In genomic region chr9:27371382-27371781, GRCh38 we compare ENCODE assay signal across 16 cellular contexts.
DNase-seq lines count a peak whose midpoint lies in the region; ATAC-seq and TF ChIP-seq lines count a peak whose summit lies in the region.
"Had no signal": no experiment of that assay in that cellular context is flagged by ENCODE, and none has a peak within 500 bp of the region (broad histone marks: within the 10 kb centered on the region; RNA-seq: fewer than 3 reads in every experiment).

No MANE protein-coding gene starts in this region.

- H3K9me2 ChIP-seq in GM23338 (ENCODE audit: insufficient read depth) (peaks cover 8% of the 10 kb centered on the region), PC-3 (replicated peaks; ENCODE audit: low read length) (no peaks in the 10 kb centered on the region)

- H3K27me3 ChIP-seq in GM23338 (ENCODE audit: insufficient read depth) (no peaks in the 10 kb centered on the region), PC-3 (ENCODE audit: low read length) (no peaks in the 10 kb centered on the region)
- H3K27me3 ChIP-seq: BE2C, esophagus muscularis mucosa had no signal

- intact Hi-C loops in PC-3 (cut with micrococcal nuclease): no loop called here

- 0 out of 3 replicates have a peak, but pooled peaks cover 6% of the 10 kb centered on the region for H3K36me3 Mint-ChIP-seq in GM23338 (ENCODE audit: low read depth)
- H3K36me3 Mint-ChIP-seq: activated CD4-positive, alpha-beta memory T cell treated with anti-CD3 and anti-CD28 coated beads for 36 hours had no signal

- H3K4me1 ChIP-seq in GM23338 (ENCODE audit: insufficient read depth) (peaks cover 64% of the 10 kb centered on the region), PC-3 (ENCODE audit: insufficient read depth, low read length) (peaks cover 13% of the 10 kb centered on the region)
- H3K4me1 ChIP-seq: BE2C had no signal

- no peak for DNase-seq in GM23338 (ENCODE audit: low spot score)
- DNase-seq in PC-3: peak; percentile 39
- no peak for DNase-seq in omental fat pad (ENCODE audit: low spot score)
- DNase-seq in activated effector memory CD4-positive, alpha-beta T cell treated with Interleukin-2 at 50 U/mL for 16 hours: no peak
- no peak for DNase-seq in ecto neural progenitor cell (ENCODE audit: low spot score)
- DNase-seq in T1000 (lab: John Stamatoyannopoulos, UW): no peak
- no peak for DNase-seq in NCI-H2081 treated with DMSO at 0.1 percent for 48 hours (lab: John Stamatoyannopoulos, UW)
- DNase-seq: activated CD4-positive, alpha-beta memory T cell treated with anti-CD3 and anti-CD28 coated beads for 36 hours; activated gamma-delta T cell treated with Interleukin-2 at 50 U/mL for 16 hours; BE2C; GOT3; NCI-H1930 had no signal

- peaks cover 70% of the 10 kb centered on the region for H3K4me1 Mint-ChIP-seq in GM23338

- H4K20me1 ChIP-seq in GM23338 (replicated peaks; ENCODE audit: insufficient read depth): no peaks in the 10 kb centered on the region
- H4K20me1 ChIP-seq in PC-3 (ENCODE audit: low read length): no peaks in the 10 kb centered on the region

- no peak overlapping the region for H2AFZ ChIP-seq in GM23338
- H2AFZ ChIP-seq in PC-3 (ENCODE audit: low read length): peak overlapping the region; percentile 38; the same call in 1 of the 2 replicates

- no TSS peak for BruUV-seq in PC-3 (replicated peaks; lab: Mats Ljungman, UMichigan)

- CTCF ChIA-PET in PC-3 (lab: Charles Lee): no interaction called here

- H3K36me3 ChIP-seq in GM23338 (ENCODE audit: insufficient read depth) (no peaks in the 10 kb centered on the region), PC-3 (ENCODE audit: low read depth, low read length) (no peaks in the 10 kb centered on the region)
- H3K36me3 ChIP-seq: BE2C, esophagus muscularis mucosa had no signal

- H3F3A ChIP-seq in GM23338 (replicated peaks; ENCODE audit: low read depth) (no peaks in the 10 kb centered on the region), PC-3 (ENCODE audit: low read length, unreplicated experiment) (no peaks in the 10 kb centered on the region)

- peak overlapping the region; percentile 42; the same call in 1 of the 2 replicates for H3K4me2 ChIP-seq in GM23338
- H3K4me2 ChIP-seq in PC-3 (ENCODE audit: low read length): peak overlapping the region; percentile 66

- H3K27ac ChIP-seq in GM23338 (ENCODE audit: low read depth): no peak overlapping the region
- peak overlapping the region; percentile 32; the same call in 1 of the 2 replicates for H3K27ac ChIP-seq in PC-3 (ENCODE audit: low read length)
- H3K27ac ChIP-seq: esophagus muscularis mucosa had no signal

- peak overlapping the region; percentile 59 for H3K27ac Mint-ChIP-seq in GM23338
- H3K27ac Mint-ChIP-seq: activated CD4-positive, alpha-beta memory T cell treated with anti-CD3 and anti-CD28 coated beads for 36 hours had no signal

- POLR2A ChIA-PET in PC-3 (lab: Charles Lee; ENCODE audit: unreplicated experiment): no interaction called here

- TF ChIP-seq CTCF in GM23338 (conservative IDR thresholded peaks at IDR 0.05; ENCODE audit: low read depth in 2 of 2) (no peak), PC-3 (conservative IDR thresholded peaks at IDR 0.05; ENCODE audit: low read depth, low read length) (no peak), omental fat pad (IDR thresholded peaks at IDR 0.05) (no peak)

- H3K9me3 Mint-ChIP-seq in GM23338: no peaks in the 10 kb centered on the region
- H3K9me3 Mint-ChIP-seq: activated CD4-positive, alpha-beta memory T cell treated with anti-CD3 and anti-CD28 coated beads for 36 hours had no signal

- H3K4me3 ChIP-seq in GM23338 (no peak overlapping the region), PC-3 (ENCODE audit: low read length) (peak overlapping the region; percentile 42; the same call in 1 of the 2 replicates)
- H3K4me3 ChIP-seq: esophagus muscularis mucosa had no signal

- H3K79me2 ChIP-seq in GM23338 (replicated peaks; ENCODE audit: insufficient read depth) (no peaks in the 10 kb centered on the region), PC-3 (ENCODE audit: low read length) (no peaks in the 10 kb centered on the region)

- no peaks in the 10 kb centered on the region for H3K9me3 ChIP-seq in PC-3 (ENCODE audit: low read length)
- H3K9me3 ChIP-seq: BE2C, esophagus muscularis mucosa had no signal

- H3K27me3 Mint-ChIP-seq in GM23338 (ENCODE audit: insufficient read depth, low read depth, poor library complexity): peaks cover 7% of the 10 kb centered on the region

- peak; percentile 40 for ATAC-seq in GM23338
- ATAC-seq in PC-3: peak; percentile 80
- peak; percentile 66 for ATAC-seq in esophagus mucosa
- peak; percentile 52 for ATAC-seq in omental fat pad (ENCODE audit: low FRiP score)
- ATAC-seq: HepG2, sciatic nerve had no signal

- no peak overlapping the region for H3K4me3 Mint-ChIP-seq in GM23338
- H3K4me3 Mint-ChIP-seq: activated CD4-positive, alpha-beta memory T cell treated with anti-CD3 and anti-CD28 coated beads for 36 hours had no signal

- no peak overlapping the region for H3K9ac ChIP-seq in PC-3 (ENCODE audit: low read length)

TF ChIP-seq in GM23338, 12 proteins besides CTCF, POLR2A, EP300 and RAD21 (continues in another document):
- TF ChIP-seq CREB1 (CRISPR knock-in tag; IDR thresholded peaks at IDR 0.05; ENCODE audit: low read depth) (no peak), POLR2AphosphoS5 (IDR thresholded peaks at IDR 0.05; ENCODE audit: low read depth) (no peak), JUNB (IDR thresholded peaks at IDR 0.05; ENCODE audit: unreplicated experiment) (no peak), EZH2 (IDR thresholded peaks at IDR 0.05; ENCODE audit: low read depth, unreplicated experiment) (no peak), NANOG (IDR thresholded peaks at IDR 0.05; ENCODE audit: borderline replicate concordance) (no peak), ZNF462 (CRISPR knock-in tag; IDR thresholded peaks at IDR 0.05) (no peak), ZNF331 (CRISPR knock-in tag; IDR thresholded peaks at IDR 0.05; ENCODE audit: low read depth) (no peak)
